Comparison of ENCODE assay signal across 18 cellular contexts in genomic region chr12:109089683-109090082, GRCh38. TPM values are rescaled to one million over a fixed set of nuclear protein-coding genes. Genes with fewer than 3 reads are reported as not detected.
DNase-seq lines count a peak whose midpoint lies in the region; ATAC-seq and TF ChIP-seq lines count a peak whose summit lies in the region.
"Had no signal": no experiment of that assay in that cellular context is flagged by ENCODE, and none has a peak within 500 bp of the region (broad histone marks: within the 10 kb centered on the region; RNA-seq: fewer than 3 reads in every experiment).

No MANE protein-coding gene starts in this region.

- no peak overlapping the region for H3K27ac ChIP-seq in aorta (ENCODE audit: low read depth in 1 of 2, low read length in 2 of 2)
- H3K27ac ChIP-seq: SJSA1 had no signal

- no peak overlapping the region for H2AFZ ChIP-seq in Loucy (ENCODE audit: low read length)

- peaks cover 32% of the 10 kb centered on the region for H3K4me1 ChIP-seq in Loucy (ENCODE audit: insufficient read depth, low read length, poor library complexity, severe bottlenecking)
- H3K4me1 ChIP-seq in aorta (ENCODE audit: control insufficient read depth in 1 of 2, insufficient read depth in 2 of 2, low read length in 2 of 2): no peaks in the 10 kb centered on the region
- H3K4me1 ChIP-seq: BE2C had no signal

- intact Hi-C loops in Calu3 (cut with micrococcal nuclease; ENCODE audit: unreplicated experiment): loop anchor here (5.0 to 10.0 kb wide), 4 partner anchors 125 to 527 kb away; partner anchors contain the start of genes ISCU and SART3
- intact Hi-C loops in aorta (cut with DNase I): loop anchor here (5.0 to 10.0 kb wide), 4 partner anchors 37 to 755 kb away; partner anchors contain the start of genes USP30 (in 2 of the 2), CMKLR1 (in 1 of the 2), ISCU (in 1 of the 2) and SART3 (in 1 of the 2)

- H3K4me2 ChIP-seq in Loucy (ENCODE audit: low read depth, low read length, poor library complexity, severe bottlenecking): peak overlapping the region; percentile 94

- H3K9me3 ChIP-seq in Loucy (ENCODE audit: insufficient read depth, low read depth, low read length) (no peaks in the 10 kb centered on the region), aorta (ENCODE audit: control insufficient read depth, low read length) (no peaks in the 10 kb centered on the region)
- H3K9me3 ChIP-seq: BE2C, SJSA1 had no signal

- peak overlapping the region; percentile 13 for H3K4me3 Mint-ChIP-seq in activated naive CD8-positive, alpha-beta T cell
- H3K4me3 Mint-ChIP-seq in activated naive CD8-positive, alpha-beta T cell treated with anti-CD3 and anti-CD28 coated beads, Interleukin-2, amount 50 U/mL, for 24 hours: no peak overlapping the region
- H3K4me3 Mint-ChIP-seq in type B pancreatic cell (no peak overlapping the region), Calu3 (ENCODE audit: low read depth, unreplicated experiment) (no peak overlapping the region)
- H3K4me3 Mint-ChIP-seq: CD4-positive, alpha-beta memory T cell; HFFc6 had no signal

- CTCF ChIA-PET in Calu3 (lab: Charles Lee): interaction anchor here (0.6 kb wide), 2 partner anchors 20 to 385 kb away, joined by 4 to 5 read pairs; no protein-coding TSS in a partner anchor

- no TSS peak for BruUV-seq in Calu3 (replicated peaks; lab: Mats Ljungman, UMichigan)

- H3K36me3 ChIP-seq in Loucy (ENCODE audit: insufficient read depth, low read length): peaks cover 39% of the 10 kb centered on the region; the same call in 1 of the 2 replicates
- peaks cover 5 to 11% of the 10 kb centered on the region in 2 donors for H3K36me3 ChIP-seq in aorta (ENCODE audit: control insufficient read depth in 1 of 2, insufficient read depth in 2 of 2, low read length in 1 of 2)

- no peak for DNase-seq in activated naive CD8-positive, alpha-beta T cell treated with anti-CD3 and anti-CD28 coated beads, Interleukin-2, amount 50 U/mL, for 24 hours
- DNase-seq in dermis blood vessel endothelial cell (peak; percentile 12), type B pancreatic cell (ENCODE audit: extremely low spot score, unreplicated experiment) (peak; percentile 32), Calu3 (no peak), aorta (no peak)
- DNase-seq in effector CD4-positive, alpha-beta T cell: no peak
- DNase-seq: BE2C; CD4-positive, alpha-beta memory T cell; HFFc6; KG1; NCI-H1417 treated with DMSO at 0.1 percent for 48 hours; NCI-H187 treated with DMSO at 0.1 percent for 48 hours; NCI-H345; NCI-H524 treated with DMSO at 0.1 percent for 48 hours had no signal

- peak overlapping the region; percentile 30 for H3K9ac ChIP-seq in Loucy (ENCODE audit: low read depth, low read length, poor library complexity, severe bottlenecking)

- ATAC-seq in activated naive CD8-positive, alpha-beta T cell treated with anti-CD3 and anti-CD28 coated beads, Interleukin-2, amount 50 U/mL, for 24 hours: no peak
- no peak for ATAC-seq in aorta (ENCODE audit: low FRiP score)
- ATAC-seq: Panc1 had no signal

- H4K20me1 ChIP-seq in Loucy (ENCODE audit: insufficient read depth, low read length, poor library complexity, severe bottlenecking): peaks cover 8% of the 10 kb centered on the region

- no peaks in the 10 kb centered on the region for H3K9me2 ChIP-seq in Loucy (replicated peaks; ENCODE audit: low read depth, low read length)

- H3K4me3 ChIP-seq in Loucy (ENCODE audit: low read length, poor library complexity, severe bottlenecking) (no peak overlapping the region), aorta (ENCODE audit: low read length in 2 of 2) (no peak overlapping the region)
- H3K4me3 ChIP-seq: SJSA1 had no signal

- peak overlapping the region; percentile 61 for H3K27ac Mint-ChIP-seq in activated naive CD8-positive, alpha-beta T cell
- H3K27ac Mint-ChIP-seq in activated naive CD8-positive, alpha-beta T cell treated with anti-CD3 and anti-CD28 coated beads, Interleukin-2, amount 50 U/mL, for 24 hours: no peak overlapping the region
- H3K27ac Mint-ChIP-seq in type B pancreatic cell (no peak overlapping the region), Calu3 (ENCODE audit: unreplicated experiment) (no peak overlapping the region)

- no peaks in the 10 kb centered on the region for H3K27me3 ChIP-seq in Loucy (ENCODE audit: insufficient read depth, low read length, poor library complexity, severe bottlenecking)
- H3K27me3 ChIP-seq in aorta (ENCODE audit: control insufficient read depth in 1 of 2, insufficient read depth in 2 of 2, low read length in 1 of 2): no peaks in the 10 kb centered on the region
- H3K27me3 ChIP-seq: BE2C, SJSA1 had no signal

- no peaks in the 10 kb centered on the region for H3K27me3 Mint-ChIP-seq in activated naive CD8-positive, alpha-beta T cell
- H3K27me3 Mint-ChIP-seq in activated naive CD8-positive, alpha-beta T cell treated with anti-CD3 and anti-CD28 coated beads, Interleukin-2, amount 50 U/mL, for 24 hours: no peaks in the 10 kb centered on the region
- H3K27me3 Mint-ChIP-seq in type B pancreatic cell: no peaks in the 10 kb centered on the region
- no peaks in the 10 kb centered on the region for H3K27me3 Mint-ChIP-seq in Calu3 (ENCODE audit: unreplicated experiment)
- H3K27me3 Mint-ChIP-seq: CD4-positive, alpha-beta memory T cell had no signal

- WGBS in aorta, 2 donors: 88 to 94% methylated on average over 7 of the region's 7 CpGs

- peaks cover 4% of the 10 kb centered on the region for H3K36me3 Mint-ChIP-seq in activated naive CD8-positive, alpha-beta T cell
- peaks cover 26% of the 10 kb centered on the region for H3K36me3 Mint-ChIP-seq in activated naive CD8-positive, alpha-beta T cell treated with anti-CD3 and anti-CD28 coated beads, Interleukin-2, amount 50 U/mL, for 24 hours (ENCODE audit: low read depth)
- H3K36me3 Mint-ChIP-seq in type B pancreatic cell (peaks cover 4% of the 10 kb centered on the region), Calu3 (ENCODE audit: insufficient read depth, unreplicated experiment) (peaks cover 27% of the 10 kb centered on the region)

- TF ChIP-seq CTCF in Loucy (conservative IDR thresholded peaks at IDR 0.05; ENCODE audit: low read length): no peak
- no peak for TF ChIP-seq CTCF in type B pancreatic cell (conservative IDR thresholded peaks at IDR 0.05)
- no peak for TF ChIP-seq CTCF in Calu3 (IDR thresholded peaks at IDR 0.05; ENCODE audit: unreplicated experiment)

- H3K9me3 Mint-ChIP-seq in activated naive CD8-positive, alpha-beta T cell (ENCODE audit: low read depth): no peaks in the 10 kb centered on the region
- no peaks in the 10 kb centered on the region for H3K9me3 Mint-ChIP-seq in activated naive CD8-positive, alpha-beta T cell treated with anti-CD3 and anti-CD28 coated beads, Interleukin-2, amount 50 U/mL, for 24 hours
- H3K9me3 Mint-ChIP-seq in type B pancreatic cell (no peaks in the 10 kb centered on the region), Calu3 (ENCODE audit: low read depth, unreplicated experiment) (no peaks in the 10 kb centered on the region)
- H3K9me3 Mint-ChIP-seq: CD4-positive, alpha-beta memory T cell; HFFc6 had no signal

- no peaks in the 10 kb centered on the region for H3F3A ChIP-seq in Loucy (ENCODE audit: low read depth)

- peaks cover 40% of the 10 kb centered on the region for H3K79me2 ChIP-seq in Loucy (ENCODE audit: insufficient read depth, low read length)

- H3K4me1 Mint-ChIP-seq in activated naive CD8-positive, alpha-beta T cell (ENCODE audit: low read depth): peaks cover 32% of the 10 kb centered on the region
- peaks cover 39% of the 10 kb centered on the region for H3K4me1 Mint-ChIP-seq in activated naive CD8-positive, alpha-beta T cell treated with anti-CD3 and anti-CD28 coated beads, Interleukin-2, amount 50 U/mL, for 24 hours
- peaks cover 21% of the 10 kb centered on the region for H3K4me1 Mint-ChIP-seq in type B pancreatic cell (ENCODE audit: unreplicated experiment)
- H3K4me1 Mint-ChIP-seq in Calu3 (ENCODE audit: low read depth, unreplicated experiment): peaks cover 13% of the 10 kb centered on the region

RNA-seq across cellular contexts. Expression of gene ALKBH2, which starts 3.6 kb away (rescaled TPM):
- 5.5 and 8.0 TPM in 2 replicates for total RNA-seq in dermis blood vessel endothelial cell
- total RNA-seq in type B pancreatic cell (ENCODE audit: low replicate concordance): 19.6 and 31.4 TPM in 2 replicates
- 43.1 and 43.2 TPM in 2 replicates for total RNA-seq in Calu3 (2022)
- 10 to 100 TPM; 11.0 to 12.6 TPM for total RNA-seq in aorta
- 10 to 100 TPM; 12.1 to 36.3 TPM for polyA plus RNA-seq in aorta

RNA-seq across cellular contexts. Expression of gene UNG, which starts 7.7 kb away (rescaled TPM):
- total RNA-seq in dermis blood vessel endothelial cell (29.1 and 33.5 TPM in 2 replicates), type B pancreatic cell (ENCODE audit: low replicate concordance) (49.8 and 63.0 TPM in 2 replicates), Calu3 (2022) (77.7 and 79.2 TPM in 2 replicates), aorta (10 to 100 TPM in 1 of 2 donors, 1 to 10 TPM in 1; 9.1 to 17.6 TPM)
- polyA plus RNA-seq in aorta: 1 to 10 TPM; 7.4 to 8.5 TPM

RNA-seq across cellular contexts. Expression of gene ACACB, which starts 26.7 kb away (rescaled TPM):
- total RNA-seq in dermis blood vessel endothelial cell (6.0 and 8.8 TPM in 2 replicates), type B pancreatic cell (ENCODE audit: low replicate concordance) (14.6 and 22.7 TPM in 2 replicates), Calu3 (2022) (6.2 and 6.8 TPM in 2 replicates), aorta (10 to 100 TPM; 46.8 to 70.3 TPM)
- polyA plus RNA-seq in aorta: 10 to 100 TPM in 1 of 2 donors, 1 to 10 TPM in 1; 8.4 to 13.4 TPM

RNA-seq across cellular contexts. Expression of gene USP30, which starts 37.3 kb away (rescaled TPM):
- total RNA-seq in dermis blood vessel endothelial cell (6.2 and 7.0 TPM in 2 replicates), type B pancreatic cell (ENCODE audit: low replicate concordance) (14.5 and 18.9 TPM in 2 replicates), Calu3 (2022) (9.6 and 13.0 TPM in 2 replicates), aorta (10 to 100 TPM in 1 of 2 donors, 1 to 10 TPM in 1; 7.3 to 14.8 TPM)
- 1 to 10 TPM; 4.1 to 6.6 TPM for polyA plus RNA-seq in aorta

Comparison
In these comparisons a context has a peak if more than half of its experiments do, and no peak if none do; other contexts are left out.
1. DNase-seq: peak in dermis blood vessel endothelial cell (single experiment) and type B pancreatic cell (single experiment); none in activated naive CD8-positive, alpha-beta T cell treated with anti-CD3 and anti-CD28 coated beads, Interleukin-2, amount 50 U/mL, for 24 hours (single experiment), Calu3 (single experiment), aorta (0 of 2) and effector CD4-positive, alpha-beta T cell (single experiment).